In genomic region chr5:168317096-168317520, GRCh38 we compare ENCODE assay signal across 16 cellular contexts. TPM values are rescaled to one million over a fixed set of nuclear protein-coding genes. Genes with fewer than 3 reads are reported as not detected.
DNase-seq lines count a peak whose midpoint lies in the region; ATAC-seq, FAIRE-seq and TF ChIP-seq lines count a peak whose summit lies in the region.
"Had no signal": no experiment of that assay in that cellular context is flagged by ENCODE, and none has a peak within 500 bp of the region (broad histone marks: within the 10 kb centered on the region; RNA-seq: fewer than 3 reads in every experiment).

No MANE protein-coding gene starts in this region.

- H3K4me1 ChIP-seq in kidney (ENCODE audit: control insufficient read depth in 1 of 2, insufficient read depth in 1 of 2, low read depth in 1 of 2, low read length in 2 of 2): peaks cover 39 to 48% of the 10 kb centered on the region in 2 donors

- ATAC-seq in SK-N-SH treated with all-trans-retinoic acid at 6 μM for 48 hours: peak; percentile 61
- no peak for ATAC-seq in GM18870 (IDR thresholded peaks at IDR 0.05; ENCODE audit: unreplicated experiment)
- ATAC-seq: activated CD4-positive, alpha-beta T cell treated with anti-CD3 and anti-CD28 coated beads for 36 hours; T-cell had no signal

- H3K4me3 ChIP-seq in kidney (ENCODE audit: low read length in 2 of 2): no peak overlapping the region
- H3K4me3 ChIP-seq: BLaER1 treated with 17β-estradiol and CSF1 and Interleukin-3, amounts not matched to agents 10 nM and 100 nM had no signal

- TF ChIP-seq CTCF in kidney (IDR thresholded peaks at IDR 0.05; ENCODE audit: borderline replicate concordance, extremely low read depth, insufficient read depth): no peak

- H3K36me3 ChIP-seq in kidney (ENCODE audit: control insufficient read depth in 1 of 2, insufficient read depth in 2 of 2, low read length in 2 of 2): no peaks in the 10 kb centered on the region
- H3K36me3 ChIP-seq: BLaER1 treated with 17β-estradiol and CSF1 and Interleukin-3, amounts not matched to agents 10 nM and 100 nM had no signal

- no peak for FAIRE-seq in kidney (lab: Jason Lieb, UNC)

- peak overlapping the region; percentile 80 to 96 for H3K27ac ChIP-seq in kidney (ENCODE audit: low read depth in 2 of 2, low read length in 2 of 2)
- H3K27ac ChIP-seq: BLaER1 treated with 17β-estradiol and CSF1 and Interleukin-3, amounts not matched to agents 10 nM and 100 nM had no signal

- H3K9me3 ChIP-seq in kidney (ENCODE audit: control insufficient read depth in 1 of 2, low read length in 2 of 2): no peaks in the 10 kb centered on the region

- intact Hi-C loops in kidney (cut with DNase I): no loop called here

- H3K9ac ChIP-seq in kidney (ENCODE audit: low read length in 2 of 2): peak overlapping the region in 1 of 2 donors; percentile 2

- DNase-seq in ELF-1 (ENCODE audit: low read depth, low spot score): peak; percentile 51
- no peak for DNase-seq in kidney
- DNase-seq in pons (ENCODE audit: low spot score): peak; percentile 24
- no peak for DNase-seq in stimulated activated CD4-positive, alpha-beta T cell treated with anti-CD3 and anti-CD28 coated beads, Interleukin-12 subunit alpha, Interleukin-12 subunit beta, amount 100 ng/mL, for 4 hours
- no peak for DNase-seq in A172 (ENCODE audit: low spot score)
- DNase-seq in activated gamma-delta T cell (lab: John Stamatoyannopoulos, UW): no peak
- DNase-seq: activated CD4-positive, alpha-beta T cell treated with anti-CD3 and anti-CD28 coated beads for 36 hours; activated T-cell treated with anti-CD3 and anti-CD28 coated beads, Interleukin-2, amount 50 U/mL, for 24 hours; effector CD8-positive, alpha-beta T cell; occipital lobe; stimulated activated CD4-positive, alpha-beta T cell treated with anti-CD3 and anti-CD28 coated beads, Interleukin-2, amount 100 ng/mL, for 48 hours; T-cell had no signal

TF ChIP-seq in SK-N-SH treated with all-trans-retinoic acid at 6 μM for 48 hours, 23 proteins besides CTCF, POLR2A, EP300 and RAD21:
- TF ChIP-seq, protein P1, sequence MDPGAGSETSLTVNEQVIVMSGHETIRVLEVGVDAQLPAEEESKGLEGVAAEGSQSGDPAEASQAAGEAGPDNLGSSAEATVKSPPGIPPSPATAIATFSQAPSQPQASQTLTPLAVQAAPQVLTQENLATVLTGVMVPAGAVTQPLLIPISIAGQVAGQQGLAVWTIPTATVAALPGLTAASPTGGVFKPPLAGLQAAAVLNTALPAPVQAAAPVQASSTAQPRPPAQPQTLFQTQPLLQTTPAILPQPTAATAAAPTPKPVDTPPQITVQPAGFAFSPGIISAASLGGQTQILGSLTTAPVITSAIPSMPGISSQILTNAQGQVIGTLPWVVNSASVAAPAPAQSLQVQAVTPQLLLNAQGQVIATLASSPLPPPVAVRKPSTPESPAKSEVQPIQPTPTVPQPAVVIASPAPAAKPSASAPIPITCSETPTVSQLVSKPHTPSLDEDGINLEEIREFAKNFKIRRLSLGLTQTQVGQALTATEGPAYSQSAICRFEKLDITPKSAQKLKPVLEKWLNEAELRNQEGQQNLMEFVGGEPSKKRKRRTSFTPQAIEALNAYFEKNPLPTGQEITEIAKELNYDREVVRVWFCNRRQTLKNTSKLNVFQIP (CRISPR knock-in tag; IDR thresholded peaks at IDR 0.05; ENCODE audit: borderline replicate concordance, low read depth): no peak
- TF ChIP-seq ZNF70 (CRISPR knock-in tag; IDR thresholded peaks at IDR 0.05) (no peak), CSDC2 (CRISPR knock-in tag; IDR thresholded peaks at IDR 0.05) (no peak), ZC3H10 (CRISPR knock-in tag; IDR thresholded peaks at IDR 0.05) (no peak), TOX (CRISPR knock-in tag; IDR thresholded peaks at IDR 0.05; ENCODE audit: borderline replicate concordance) (no peak), ZFP30 (CRISPR knock-in tag; IDR thresholded peaks at IDR 0.05) (no peak), ISL1 (CRISPR knock-in tag; IDR thresholded peaks at IDR 0.05) (no peak), BACH2 (CRISPR knock-in tag; IDR thresholded peaks at IDR 0.05; ENCODE audit: borderline replicate concordance) (no peak), ZNF8 (CRISPR knock-in tag; IDR thresholded peaks at IDR 0.05) (no peak), ARNTL (CRISPR knock-in tag; IDR thresholded peaks at IDR 0.05; ENCODE audit: borderline replicate concordance, low read depth) (no peak), CSRNP3 (CRISPR knock-in tag; IDR thresholded peaks at IDR 0.05) (no peak), CREB5 (CRISPR knock-in tag; IDR thresholded peaks at IDR 0.05; ENCODE audit: low read depth) (no peak)
TF ChIP-seq in SK-N-SH treated with all-trans-retinoic acid at 6 μM for 48 hours: peak in this region for 0.

RNA-seq across cellular contexts. Expression of gene WWC1, which starts 25.7 kb away (rescaled TPM):
- 174 TPM for total RNA-seq in kidney
- 74.4 TPM for polyA plus RNA-seq in kidney (ENCODE audit: insufficient read depth, low read depth, low replicate concordance)
- total RNA-seq in A172 (2014; rRNA removed; shearing (Covaris generic)): 19.1 and 20.7 TPM in 2 replicates
- total RNA-seq: OCI-LY7 had no signal

Comparison
In these comparisons a context has a peak if more than half of its experiments do, and no peak if none do; other contexts are left out.
1. DNase-seq: peak in ELF-1 (single experiment) and pons (single experiment); none in kidney (single experiment), stimulated activated CD4-positive, alpha-beta T cell treated with anti-CD3 and anti-CD28 coated beads, Interleukin-12 subunit alpha, Interleukin-12 subunit beta, amount 100 ng/mL, for 4 hours (single experiment), A172 (single experiment) and activated gamma-delta T cell (single experiment).